1 cellular context compared by ENCODE assay signal in genomic region chr6:3454206-3455016, GRCh38.
A peak's percentile ranks its signal among the peaks of the same experiment; 100 is the strongest.
TF ChIP-seq lines count a peak whose summit lies in the region.

No MANE protein-coding gene starts in this region.

TF ChIP-seq in liver, 16 proteins besides CTCF, POLR2A, EP300 and RAD21 (continued from another document):
- no peak for TF ChIP-seq ZBTB33 (IDR thresholded peaks at IDR 0.05)
- no peak for TF ChIP-seq JUND (IDR thresholded peaks at IDR 0.05)
- TF ChIP-seq YY1 (IDR thresholded peaks at IDR 0.05): peak; percentile 23
